ENCODE assay signal across 2 cellular contexts in genomic region chr6:137401058-137401457, GRCh38.
TF ChIP-seq lines count a peak whose summit lies in the region.

No MANE protein-coding gene starts in this region.

TF ChIP-seq in HepG2, 621 proteins besides CTCF, POLR2A, EP300 and RAD21:
- TF ChIP-seq MTF2 (CRISPR knock-in tag; IDR thresholded peaks at IDR 0.05; ENCODE audit: borderline replicate concordance) (no peak), TAF15 (IDR thresholded peaks at IDR 0.05; ENCODE audit: low read depth, low read length, poor library complexity, severe bottlenecking) (no peak), ZNF44 (CRISPR knock-in tag; IDR thresholded peaks at IDR 0.05) (no peak), STAT5B (CRISPR knock-in tag; IDR thresholded peaks at IDR 0.05) (no peak), YEATS4 (CRISPR knock-in tag; IDR thresholded peaks at IDR 0.05; ENCODE audit: borderline replicate concordance) (no peak)
- TF ChIP-seq, protein P1, sequence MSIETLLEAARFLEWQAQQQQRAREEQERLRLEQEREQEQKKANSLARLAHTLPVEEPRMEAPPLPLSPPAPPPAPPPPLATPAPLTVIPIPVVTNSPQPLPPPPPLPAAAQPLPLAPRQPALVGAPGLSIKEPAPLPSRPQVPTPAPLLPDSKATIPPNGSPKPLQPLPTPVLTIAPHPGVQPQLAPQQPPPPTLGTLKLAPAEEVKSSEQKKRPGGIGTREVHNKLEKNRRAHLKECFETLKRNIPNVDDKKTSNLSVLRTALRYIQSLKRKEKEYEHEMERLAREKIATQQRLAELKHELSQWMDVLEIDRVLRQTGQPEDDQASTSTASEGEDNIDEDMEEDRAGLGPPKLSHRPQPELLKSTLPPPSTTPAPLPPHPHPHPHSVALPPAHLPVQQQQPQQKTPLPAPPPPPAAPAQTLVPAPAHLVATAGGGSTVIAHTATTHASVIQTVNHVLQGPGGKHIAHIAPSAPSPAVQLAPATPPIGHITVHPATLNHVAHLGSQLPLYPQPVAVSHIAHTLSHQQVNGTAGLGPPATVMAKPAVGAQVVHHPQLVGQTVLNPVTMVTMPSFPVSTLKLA (IDR thresholded peaks at IDR 0.05) = no peak

TF ChIP-seq in H1, 55 proteins besides CTCF, POLR2A, EP300 and RAD21:
- TF ChIP-seq CBX5 (IDR thresholded peaks at IDR 0.05; ENCODE audit: low read depth, low read length) (no peak), HDAC6 (IDR thresholded peaks at IDR 0.05; ENCODE audit: low read depth, low read length) (no peak), SP4 (IDR thresholded peaks at IDR 0.05; ENCODE audit: low read length) (no peak), YY1 (IDR thresholded peaks at IDR 0.05; ENCODE audit: low read depth, low read length) (no peak), SIRT6 (IDR thresholded peaks at IDR 0.05; ENCODE audit: low read length) (no peak), SIX5 (IDR thresholded peaks at IDR 0.05; ENCODE audit: low read depth, low read length) (no peak), CHD1 (IDR thresholded peaks at IDR 0.05; ENCODE audit: low read depth, low read length) (no peak)
